ENCODE assay signal across 24 cellular contexts in the genomic region with DNA sequence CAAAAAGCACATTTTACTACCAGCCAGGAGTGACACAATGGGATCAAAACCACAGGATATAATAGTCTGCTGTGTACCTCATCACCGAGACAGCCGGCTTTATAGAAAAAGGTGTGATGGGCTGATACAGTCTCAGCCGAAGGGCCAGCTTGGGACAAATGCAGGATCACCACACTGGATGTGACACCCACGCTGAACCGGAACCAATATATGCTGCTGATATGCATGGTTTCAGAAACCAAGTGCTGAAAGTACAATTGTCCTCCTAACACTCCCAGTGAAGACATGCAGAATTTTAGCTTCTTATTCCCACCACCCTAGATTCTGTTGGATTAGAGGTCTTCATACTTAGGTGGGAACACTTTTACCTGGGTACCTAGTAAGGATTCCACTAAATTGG.
"Had no signal": no experiment of that assay in that cellular context is flagged by ENCODE, and none has a peak within 500 bp of the region (broad histone marks: within the 10 kb centered on the region; RNA-seq: fewer than 3 reads in every experiment).

No MANE protein-coding gene starts in this region.

- FAIRE-seq: small intestine had no signal

- H3K4me3 ChIP-seq: psoas muscle, right lobe of liver, sigmoid colon, suprapubic skin, testis, tibial artery, transverse colon, upper lobe of right lung, uterus had no signal

- H3K4me1 ChIP-seq: parathyroid adenoma, psoas muscle, right lobe of liver, sigmoid colon, suprapubic skin, testis, tibial artery, transverse colon, upper lobe of right lung, uterus had no signal

- H3K79me2 ChIP-seq: parathyroid adenoma had no signal

- H3K27me3 ChIP-seq: right lobe of liver, sigmoid colon, suprapubic skin, testis, transverse colon, upper lobe of right lung, uterus had no signal

- DNase-seq: naive thymus-derived CD8-positive, alpha-beta T cell; nephron progenitor cell; nucleus accumbens; posterior cingulate gyrus; psoas muscle; right cardiac atrium; right lobe of liver; sigmoid colon; small intestine; stimulated activated CD4-positive, alpha-beta T cell treated with anti-CD3 and anti-CD28 coated beads, Interleukin-15, amount 100 ng/mL, for 24 hours; stimulated activated CD4-positive, alpha-beta T cell treated with anti-CD3 and anti-CD28 coated beads, Interleukin-2, amount 100 ng/mL, for 24 hours; stimulated activated CD4-positive, alpha-beta T cell treated with anti-CD3 and anti-CD28 coated beads, Interleukin-2, amount 100 ng/mL, for 48 hours; stimulated activated CD4-positive, alpha-beta T cell treated with anti-CD3 and anti-CD28 coated beads, Interleukin-4, amount 100 ng/mL, for 24 hours; stimulated activated naive CD4-positive, alpha-beta T cell; stimulated activated naive CD8-positive, alpha-beta T cell treated with anti-CD3 and anti-CD28 coated beads, Interleukin-15, amount 100 ng/mL, for 72 hours; stimulated activated naive CD8-positive, alpha-beta T cell treated with anti-CD3 and anti-CD28 coated beads, Interleukin-15, Interleukin-2, amounts not matched to agents 100 U/mL and 50 U/mL, for 24 hours; testis; tibial artery; transverse colon; upper lobe of right lung; uterus had no signal

- H2AFZ ChIP-seq: parathyroid adenoma had no signal

- H3K36me3 ChIP-seq: neutrophil, right lobe of liver, sigmoid colon, suprapubic skin, tibial artery, transverse colon, upper lobe of right lung, uterus had no signal

- H3K27ac ChIP-seq: neutrophil, parathyroid adenoma, psoas muscle, right lobe of liver, sigmoid colon, suprapubic skin, testis, tibial artery, transverse colon, upper lobe of right lung, uterus had no signal

- H3K9me3 ChIP-seq: neutrophil, psoas muscle, right lobe of liver, sigmoid colon, suprapubic skin, testis, tibial artery, transverse colon, upper lobe of right lung, uterus had no signal

- H3K9ac ChIP-seq: parathyroid adenoma had no signal
